Comparison of ENCODE assay signal across 9 cellular contexts in genomic region chr3:72444642-72445223, GRCh38. TPM values are rescaled to one million over a fixed set of nuclear protein-coding genes. Genes with fewer than 3 reads are reported as not detected.
DNase-seq lines count a peak whose midpoint lies in the region; ATAC-seq and TF ChIP-seq lines count a peak whose summit lies in the region.
"Had no signal": no experiment of that assay in that cellular context is flagged by ENCODE, and none has a peak within 500 bp of the region (broad histone marks: within the 10 kb centered on the region; RNA-seq: fewer than 3 reads in every experiment).

No MANE protein-coding gene starts in this region.

- no peak overlapping the region for H3K4me3 ChIP-seq in brain microvascular endothelial cell (ENCODE audit: low read depth, low read length)

- H3K27ac Mint-ChIP-seq in endothelial cell (ENCODE audit: unreplicated experiment) = peak overlapping the region; percentile 0

- H3K27ac ChIP-seq in brain microvascular endothelial cell = no peak overlapping the region
- H3K27ac ChIP-seq: colonic mucosa had no signal

- ATAC-seq in activated CD4-positive, CD25-positive, alpha-beta regulatory T cell treated with anti-CD3 and anti-CD28 coated beads, Interleukin-2, amount 50 U/mL, for 24 hours = peak; percentile 45 to 46
- ATAC-seq in HG03565 (IDR thresholded peaks at IDR 0.05; ENCODE audit: unreplicated experiment) = no peak

- DNase-seq in activated CD4-positive, CD25-positive, alpha-beta regulatory T cell (lab: John Stamatoyannopoulos, UW) = no peak
- DNase-seq in RPMI7951 (ENCODE audit: low read depth) (peak; percentile 16), endothelial cell (ENCODE audit: low spot score) (no peak), renal cortical epithelial cell (ENCODE audit: low read depth) (peak; percentile 26), NCI-H774 (lab: John Stamatoyannopoulos, UW) (no peak), brain microvascular endothelial cell (no peak)
- DNase-seq: colonic mucosa had no signal

- in situ Hi-C loops in brain microvascular endothelial cell (cut with HindIII; ENCODE audit: low pct_ligation_motif_present, low sequenced_read_pairs) = no loop called here

- H3K4me1 Mint-ChIP-seq in endothelial cell (ENCODE audit: unreplicated experiment) = peaks cover 53% of the 10 kb centered on the region

- peaks cover 14% of the 10 kb centered on the region for H3K27me3 Mint-ChIP-seq in endothelial cell (ENCODE audit: unreplicated experiment)

- peaks cover 16% of the 10 kb centered on the region for H3K36me3 Mint-ChIP-seq in endothelial cell (ENCODE audit: low read depth, unreplicated experiment)

- no peaks in the 10 kb centered on the region for H3K9me3 Mint-ChIP-seq in endothelial cell (ENCODE audit: unreplicated experiment)

- no peaks in the 10 kb centered on the region for H3K36me3 ChIP-seq in brain microvascular endothelial cell (replicated peaks)
- H3K36me3 ChIP-seq: colonic mucosa had no signal

- no peak for TF ChIP-seq CTCF in endothelial cell (IDR thresholded peaks at IDR 0.05; ENCODE audit: unreplicated experiment)
- TF ChIP-seq CTCF in brain microvascular endothelial cell (IDR thresholded peaks at IDR 0.05; ENCODE audit: low read depth, low read length, missing control alignments) = no peak

- H3K27me3 ChIP-seq in brain microvascular endothelial cell (replicated peaks) = no peaks in the 10 kb centered on the region
- H3K27me3 ChIP-seq: colonic mucosa had no signal

- H3K4me3 Mint-ChIP-seq in endothelial cell (ENCODE audit: unreplicated experiment) = peak overlapping the region; percentile 95

RNA-seq across cellular contexts. Expression of gene RYBP, which starts 1.7 kb away (rescaled TPM):
- 10.1 and 15.3 TPM in 2 replicates for total RNA-seq in RPMI7951 (2014; rRNA removed; shearing (Covaris generic))
- 40.7 TPM for total RNA-seq in endothelial cell (ENCODE audit: unreplicated experiment)
- 8.3 and 15.1 TPM in 2 replicates for total RNA-seq in renal cortical epithelial cell

Comparison
In these comparisons a context has a peak if more than half of its experiments do, and no peak if none do; other contexts are left out.
1. DNase-seq: peak in RPMI7951 (single experiment) and renal cortical epithelial cell (single experiment); none in activated CD4-positive, CD25-positive, alpha-beta regulatory T cell (0 of 4), endothelial cell (single experiment), NCI-H774 (single experiment) and brain microvascular endothelial cell (single experiment).